In genomic region chr5:59617186-59617771, GRCh38 we compare ENCODE assay signal across 18 cellular contexts.
"Had no signal": no experiment of that assay in that cellular context is flagged by ENCODE, and none has a peak within 500 bp of the region (broad histone marks: within the 10 kb centered on the region; RNA-seq: fewer than 3 reads in every experiment).

No MANE protein-coding gene starts in this region.

- H3K4me1 ChIP-seq: adrenal gland, breast epithelium, colonic mucosa, heart right ventricle, thyroid gland had no signal

- H3K4me3 ChIP-seq: adrenal gland, breast epithelium, colonic mucosa, dorsolateral prefrontal cortex, heart right ventricle, left ventricle myocardium inferior, sigmoid colon, thyroid gland had no signal

- H3K27ac ChIP-seq: adrenal gland, breast epithelium, colonic mucosa, heart right ventricle, left ventricle myocardium inferior, sigmoid colon, thyroid gland had no signal

- H3K27me3 Mint-ChIP-seq: activated naive CD8-positive, alpha-beta T cell; effector memory CD8-positive, alpha-beta T cell had no signal

- ATAC-seq: effector memory CD8-positive, alpha-beta T cell; heart right ventricle; stimulated activated naive CD8-positive, alpha-beta T cell treated with anti-CD3 and anti-CD28 coated beads, Interleukin-15, Interleukin-2, amounts not matched to agents 100 U/mL and 50 U/mL, for 24 hours; WTC11 had no signal

- H3K27me3 ChIP-seq: adrenal gland, breast epithelium, colonic mucosa, dorsolateral prefrontal cortex, heart right ventricle, sigmoid colon, thyroid gland had no signal

- H3K9me3 ChIP-seq: adrenal gland, breast epithelium, colonic mucosa, heart right ventricle, left ventricle myocardium inferior, sigmoid colon, thyroid gland had no signal

- DNase-seq: activated T-cell treated with anti-CD3 and anti-CD28 coated beads, Interleukin-2, amount 50 U/mL, for 1 hour; adrenal gland; colonic mucosa; effector memory CD8-positive, alpha-beta T cell; heart right ventricle; left ventricle myocardium inferior; midbrain; nucleus accumbens; sigmoid colon; stimulated activated CD4-positive, alpha-beta T cell treated with anti-CD3 and anti-CD28 coated beads, Interleukin-4, amount 100 ng/mL, for 24 hours; stimulated activated naive CD8-positive, alpha-beta T cell treated with anti-CD3 and anti-CD28 coated beads, Interleukin-15, Interleukin-2, amounts not matched to agents 100 U/mL and 50 U/mL, for 24 hours; T-helper 1 cell; T-helper 9 cell; thyroid gland had no signal

- H3K4me3 Mint-ChIP-seq: activated naive CD8-positive, alpha-beta T cell; effector memory CD8-positive, alpha-beta T cell; WTC11 had no signal

- H3K36me3 Mint-ChIP-seq: activated naive CD8-positive, alpha-beta T cell; WTC11 had no signal

- H3K27ac Mint-ChIP-seq: activated naive CD8-positive, alpha-beta T cell; effector memory CD8-positive, alpha-beta T cell; WTC11 had no signal

- H3K36me3 ChIP-seq: adrenal gland, breast epithelium, colonic mucosa, heart right ventricle, left ventricle myocardium inferior, sigmoid colon, thyroid gland had no signal
